In genomic region chr3:94303266-94303665, GRCh38 we compare ENCODE assay signal across 24 cellular contexts.
"Had no signal": no experiment of that assay in that cellular context is flagged by ENCODE, and none has a peak within 500 bp of the region (broad histone marks: within the 10 kb centered on the region; RNA-seq: fewer than 3 reads in every experiment).

No MANE protein-coding gene starts in this region.

- ATAC-seq: activated CD4-positive, CD25-positive, alpha-beta regulatory T cell treated with anti-CD3 and anti-CD28 coated beads, Interleukin-2, amount 50 U/mL, for 24 hours; activated CD8-positive, alpha-beta T cell treated with anti-CD3 and anti-CD28 coated beads for 36 hours; activated naive CD8-positive, alpha-beta T cell treated with anti-CD3 and anti-CD28 coated beads, Interleukin-2, amount 50 U/mL, for 24 hours had no signal

- H3K4me3 Mint-ChIP-seq: activated CD8-positive, alpha-beta T cell treated with anti-CD3 and anti-CD28 coated beads for 36 hours; activated naive CD4-positive, alpha-beta T cell treated with anti-CD3 and anti-CD28 coated beads, Interleukin-2, amount 50 U/mL, for 24 hours; activated naive CD8-positive, alpha-beta T cell treated with anti-CD3 and anti-CD28 coated beads, Interleukin-2, amount 50 U/mL, for 24 hours had no signal

- H3K9ac ChIP-seq: KMS-11 had no signal

- H3K4me2 ChIP-seq: KMS-11 had no signal

- H3K4me3 ChIP-seq: ascending aorta, MG63, SJSA1 had no signal

- H3K27ac Mint-ChIP-seq: activated CD8-positive, alpha-beta T cell treated with anti-CD3 and anti-CD28 coated beads for 36 hours; activated naive CD4-positive, alpha-beta T cell treated with anti-CD3 and anti-CD28 coated beads, Interleukin-2, amount 50 U/mL, for 24 hours; activated naive CD8-positive, alpha-beta T cell treated with anti-CD3 and anti-CD28 coated beads, Interleukin-2, amount 50 U/mL, for 24 hours had no signal

- H3K36me3 Mint-ChIP-seq: activated naive CD4-positive, alpha-beta T cell treated with anti-CD3 and anti-CD28 coated beads, Interleukin-2, amount 50 U/mL, for 24 hours; brain had no signal

- H3K27me3 ChIP-seq: ascending aorta, MG63, SJSA1 had no signal

- H3K4me1 Mint-ChIP-seq: activated naive CD4-positive, alpha-beta T cell treated with anti-CD3 and anti-CD28 coated beads, Interleukin-2, amount 50 U/mL, for 24 hours; activated naive CD8-positive, alpha-beta T cell treated with anti-CD3 and anti-CD28 coated beads, Interleukin-2, amount 50 U/mL, for 24 hours had no signal

- H3K4me1 ChIP-seq: SJSA1 had no signal

- H3K36me3 ChIP-seq: ascending aorta, MG63, SJSA1 had no signal

- H3K9me3 ChIP-seq: ascending aorta, SJSA1 had no signal

- H3K27ac ChIP-seq: ascending aorta, KMS-11, SJSA1 had no signal

- H3K27me3 Mint-ChIP-seq: activated CD8-positive, alpha-beta T cell treated with anti-CD3 and anti-CD28 coated beads for 36 hours; activated naive CD4-positive, alpha-beta T cell treated with anti-CD3 and anti-CD28 coated beads, Interleukin-2, amount 50 U/mL, for 24 hours had no signal

- DNase-seq: activated CD4-positive, alpha-beta T cell treated with anti-CD3 and anti-CD28 coated beads for 4 hours; activated CD8-positive, alpha-beta memory T cell treated with anti-CD3 and anti-CD28 coated beads, Interleukin-2, amount 50 U/mL, for 4 hours; activated CD8-positive, alpha-beta T cell treated with anti-CD3 and anti-CD28 coated beads for 36 hours; activated naive CD8-positive, alpha-beta T cell treated with anti-CD3 and anti-CD28 coated beads, Interleukin-2, amount 50 U/mL, for 24 hours; amniotic stem cell; MV-4-11; NCI-H1092 treated with DMSO at 0.1 percent for 48 hours; NCI-H1417 treated with DMSO at 0.1 percent for 48 hours; NCI-H1694 treated with DMSO at 0.1 percent for 48 hours; NCI-H2029 treated with DMSO at 0.1 percent for 48 hours; NCI-H345; NCI-H510A; NCI-H526 treated with DMSO at 0.1 percent for 48 hours; NCI-H82; NK-92 treated with Interleukin-12 subunit alpha and Interleukin-12 subunit beta, amount 100 ng/mL, for 24 hours; SHP77; SW 1271 had no signal
